9 cellular contexts compared by ENCODE assay signal in the genomic region with DNA sequence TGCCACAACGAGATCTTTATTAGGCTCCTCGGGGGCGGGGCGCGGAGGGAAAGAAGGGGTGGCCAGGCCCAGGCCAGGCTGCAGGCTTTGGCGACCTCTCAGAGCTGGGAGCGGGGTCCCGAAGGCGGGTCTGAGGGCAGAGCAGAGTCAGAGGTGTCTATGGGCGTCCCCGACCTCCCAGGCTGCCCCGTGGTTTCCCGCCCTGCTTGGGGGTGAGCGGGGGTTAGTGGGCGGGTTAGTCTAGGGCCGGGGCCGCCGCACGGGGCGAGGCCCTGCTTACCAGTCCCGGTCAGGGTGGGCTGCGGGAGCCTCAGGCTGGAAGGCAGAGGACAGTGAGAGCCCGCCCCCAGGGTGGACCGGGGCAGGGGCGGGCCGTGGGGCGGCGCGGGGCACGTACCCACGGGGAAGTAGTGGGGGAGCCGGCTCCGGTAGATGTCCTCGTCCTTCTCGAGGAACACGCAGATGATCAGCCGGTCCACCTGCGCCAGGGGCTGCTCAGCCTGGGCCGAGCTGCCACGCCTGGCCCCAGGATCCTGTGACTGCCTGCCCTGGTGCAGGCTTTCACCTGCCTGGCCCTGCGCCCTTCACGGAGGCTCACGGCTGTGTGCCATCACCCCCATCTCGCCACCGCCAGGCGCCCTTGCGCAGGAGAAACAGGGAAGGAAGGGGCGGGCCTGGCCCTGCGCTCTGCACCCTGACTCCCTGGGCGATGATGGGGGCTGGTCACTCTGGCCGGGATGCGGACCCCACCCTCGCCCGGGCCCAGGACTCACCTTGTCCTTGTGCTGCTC. TPM values are rescaled to one million over a fixed set of nuclear protein-coding genes. Genes with fewer than 3 reads are reported as not detected.
DNase-seq lines count a peak whose midpoint lies in the region; ATAC-seq and TF ChIP-seq lines count a peak whose summit lies in the region.
"Had no signal": no experiment of that assay in that cellular context is flagged by ENCODE, and none has a peak within 500 bp of the region (broad histone marks: within the 10 kb centered on the region; RNA-seq: fewer than 3 reads in every experiment).

No MANE protein-coding gene starts in this region.

- peak overlapping the region; percentile 60 for H3K4me3 ChIP-seq in HUES64 (ENCODE audit: low read length)

- peaks cover 7% of the 10 kb centered on the region; the same call in 1 of the 2 replicates for H3K4me1 ChIP-seq in HUES64 (ENCODE audit: insufficient read depth, low read length)

- no peaks in the 10 kb centered on the region for H3K9me3 ChIP-seq in HUES64 (ENCODE audit: insufficient read depth, low read depth, low read length)

- peak overlapping the region; percentile 40; the same call in 1 of the 2 replicates for H3K27ac ChIP-seq in HUES64 (ENCODE audit: low read depth, low read length)
- H3K27ac ChIP-seq: SK-N-MC had no signal

- intact Hi-C loops in CD14-positive monocyte (cut with micrococcal nuclease), result no loop called here

- peaks cover 41 to 48% of the 10 kb centered on the region in 2 donors for H3K36me3 Mint-ChIP-seq in CD14-positive monocyte
- H3K36me3 Mint-ChIP-seq in effector memory CD8-positive, alpha-beta T cell (ENCODE audit: insufficient read depth), result peaks cover 27% of the 10 kb centered on the region
- peaks cover 6 to 27% of the 10 kb centered on the region in 2 donors for H3K36me3 Mint-ChIP-seq in naive B cell

- peak overlapping the region; percentile 8; the same call in 1 of the 2 replicates for H3K9ac ChIP-seq in HUES64 (ENCODE audit: low read depth, low read length)

- H3K27me3 ChIP-seq in HUES64 (ENCODE audit: insufficient read depth, low read length), result peaks cover 20% of the 10 kb centered on the region

- no peak for ATAC-seq in effector memory CD8-positive, alpha-beta T cell (replicated peaks)
- peak; percentile 13 to 19 for ATAC-seq in naive B cell (ENCODE audit: low read depth in 2 of 2)
- no peak for ATAC-seq in HG03460 (IDR thresholded peaks at IDR 0.05; ENCODE audit: unreplicated experiment)

- DNase-seq in CD14-positive monocyte (ENCODE audit: low spot score) (peak; percentile 51), naive B cell (no peak), AG20443 (ENCODE audit: low spot score) (no peak), NCI-H1694 (lab: John Stamatoyannopoulos, UW) (no peak)
- no peak for DNase-seq in effector memory CD8-positive, alpha-beta T cell
- DNase-seq in activated effector memory CD4-positive, alpha-beta T cell treated with Interleukin-2 at 50 U/mL for 16 hours, result no peak

- WGBS in HUES64, result 24% methylated on average over 54 of the region's 54 CpGs

- peak overlapping the region; percentile 70 to 86 for H3K4me3 Mint-ChIP-seq in CD14-positive monocyte
- H3K4me3 Mint-ChIP-seq in effector memory CD8-positive, alpha-beta T cell, result peak overlapping the region; percentile 69 to 72
- peak overlapping the region in 7 of 8 donors; percentile 42 to 74 (median 56) for H3K4me3 Mint-ChIP-seq in naive B cell

- H3K4me1 Mint-ChIP-seq in CD14-positive monocyte (peaks cover 43% of the 10 kb centered on the region), naive B cell (peaks cover 5 to 22% (median 19%) of the 10 kb centered on the region in 3 donors)
- H3K4me1 Mint-ChIP-seq in effector memory CD8-positive, alpha-beta T cell (ENCODE audit: low read depth in 2 of 2), result peaks cover 21 to 23% of the 10 kb centered on the region in 2 donors

- H3K36me3 ChIP-seq in HUES64 (ENCODE audit: insufficient read depth, low read length), result peaks cover 42% of the 10 kb centered on the region

- H3K27me3 Mint-ChIP-seq in CD14-positive monocyte (ENCODE audit: low read depth in 3 of 3) (peaks cover 35 to 51% (median 43%) of the 10 kb centered on the region in 3 donors), naive B cell (peaks cover 0 to 16% (median 4%) of the 10 kb centered on the region in 3 donors)
- H3K27me3 Mint-ChIP-seq in effector memory CD8-positive, alpha-beta T cell, result no peaks in the 10 kb centered on the region

- TF ChIP-seq CTCF in CD14-positive monocyte (IDR thresholded peaks at IDR 0.05), result no peak

- H3K9me3 Mint-ChIP-seq in CD14-positive monocyte, result peaks cover 0 to 10% (median 3%) of the 10 kb centered on the region in 7 donors
- H3K9me3 Mint-ChIP-seq in effector memory CD8-positive, alpha-beta T cell, result no peaks in the 10 kb centered on the region
- no peaks in the 10 kb centered on the region for H3K9me3 Mint-ChIP-seq in naive B cell

- H3K27ac Mint-ChIP-seq in CD14-positive monocyte (no peak overlapping the region), naive B cell (peak overlapping the region in 2 of 6 donors; percentile 46 to 59)
- peak overlapping the region; percentile 58 to 70 for H3K27ac Mint-ChIP-seq in effector memory CD8-positive, alpha-beta T cell

RNA-seq across cellular contexts. Expression of gene OTUB1, which starts 12.5 kb away (rescaled TPM):
- polyA plus RNA-seq in CD14-positive monocyte (100 to 1,000 TPM; 140 to 170 TPM), naive B cell (ENCODE audit: low read depth in 6 of 6) (100 to 1,000 TPM; 101 to 151 (median 113) TPM)
- polyA plus RNA-seq in HUES64 (2013, experiment 1 of 2), result 120 TPM
- polyA plus RNA-seq in HUES64 (2013, experiment 2 of 2), result 114 TPM

RNA-seq across cellular contexts. Expression of gene COX8A, which starts 24.3 kb away (rescaled TPM):
- polyA plus RNA-seq in CD14-positive monocyte (100 to 1,000 TPM; 526 to 588 TPM), naive B cell (ENCODE audit: low read depth in 6 of 6) (100 to 1,000 TPM; 244 to 345 (median 285) TPM)
- polyA plus RNA-seq in HUES64 (2013, experiment 1 of 2), result 427 TPM
- 435 TPM for polyA plus RNA-seq in HUES64 (2013, experiment 2 of 2)

RNA-seq across cellular contexts. Expression of gene FLRT1, which starts 37.0 kb away (rescaled TPM):
- polyA plus RNA-seq in CD14-positive monocyte (not detected), naive B cell (ENCODE audit: low read depth in 6 of 6) (not detected)
- polyA plus RNA-seq in HUES64 (2013, experiment 1 of 2), result 0.45 TPM
- 0.57 TPM for polyA plus RNA-seq in HUES64 (2013, experiment 2 of 2)

RNA-seq across cellular contexts. Expression of gene NAA40, which starts 60.0 kb away (rescaled TPM):
- polyA plus RNA-seq in CD14-positive monocyte, result 1 to 10 TPM; 1.5 to 1.6 TPM
- polyA plus RNA-seq in HUES64 (2013, experiment 1 of 2), result 28.0 TPM
- 22.5 TPM for polyA plus RNA-seq in HUES64 (2013, experiment 2 of 2)
- 10 to 100 TPM in 4 of 6 donors, 1 to 10 TPM in 2; 8.2 to 18.4 (median 11.8) TPM for polyA plus RNA-seq in naive B cell (ENCODE audit: low read depth in 6 of 6)

Comparison
In these comparisons a context has a peak if more than half of its experiments do, and no peak if none do; other contexts are left out.
1. H3K27ac Mint-ChIP-seq: peak in effector memory CD8-positive, alpha-beta T cell (2 of 2); none in CD14-positive monocyte (0 of 7).
2. ATAC-seq: peak in naive B cell (2 of 2); none in effector memory CD8-positive, alpha-beta T cell (single experiment) and HG03460 (single experiment).
3. Peak in every context shown above with its lines, with median percentiles within 50 percentile points of each other: H3K4me3 Mint-ChIP-seq.